Comparison of ENCODE assay signal across 15 cellular contexts in the genomic region with DNA sequence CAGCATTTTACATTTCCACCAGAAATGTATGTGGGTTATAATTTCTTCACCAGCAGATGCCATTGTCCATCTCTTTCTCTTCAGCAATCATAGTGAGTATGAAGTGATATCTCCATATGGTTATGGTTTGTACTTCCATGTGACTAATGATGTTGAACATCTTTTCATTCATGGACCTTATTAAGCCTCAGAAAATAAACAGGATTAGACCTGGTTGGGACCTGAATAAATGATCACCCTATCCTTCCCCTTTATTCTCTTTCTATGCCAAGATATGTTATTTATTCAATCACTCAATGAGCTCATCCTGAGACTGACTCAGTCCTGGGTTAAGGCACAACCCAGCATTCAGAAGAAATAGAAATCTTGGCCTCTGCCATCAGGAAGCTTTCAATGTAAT.
A peak's percentile ranks its signal among the peaks of the same experiment; 100 is the strongest.
DNase-seq lines count a peak whose midpoint lies in the region; ATAC-seq and TF ChIP-seq lines count a peak whose summit lies in the region.
"Had no signal": no experiment of that assay in that cellular context is flagged by ENCODE, and none has a peak within 500 bp of the region (broad histone marks: within the 10 kb centered on the region; RNA-seq: fewer than 3 reads in every experiment).

No MANE protein-coding gene starts in this region.

- DNase-seq in A673 (ENCODE audit: low spot score) (peak; percentile 41), HT1080 (ENCODE audit: low read depth) (peak; percentile 36), coronary artery (ENCODE audit: low spot score) (no peak), NCI-H1092 (lab: John Stamatoyannopoulos, UW) (no peak), DMS153 treated with DMSO at 0.1 percent for 48 hours (lab: John Stamatoyannopoulos, UW; ENCODE audit: unreplicated experiment) (no peak)
- DNase-seq in activated CD8-positive, alpha-beta memory T cell treated with anti-CD3 and anti-CD28 coated beads, Interleukin-2, amount 10 ng/mL, durations not matched to agents 7 days and 5 days = no peak
- DNase-seq in activated CD4-positive, alpha-beta T cell treated with anti-CD3 and anti-CD28 coated beads for 4 hours = no peak
- DNase-seq: activated gamma-delta T cell; NCI-H1105; Peyer's patch; stimulated activated CD4-positive, alpha-beta T cell treated with anti-CD3 and anti-CD28 coated beads, Interleukin-2, amount 100 ng/mL, for 24 hours had no signal

- no peaks in the 10 kb centered on the region for H3K27me3 ChIP-seq in A673 (replicated peaks; ENCODE audit: insufficient read depth, low read depth, low read length, poor library complexity)
- no peaks in the 10 kb centered on the region for H3K27me3 ChIP-seq in muscle layer of duodenum (ENCODE audit: low read depth, low read length)
- H3K27me3 ChIP-seq: ascending aorta, Peyer's patch had no signal

- no peak for TF ChIP-seq CTCF in A673 (conservative IDR thresholded peaks at IDR 0.05; ENCODE audit: low read depth, low read length)
- no peak for TF ChIP-seq CTCF in coronary artery (IDR thresholded peaks at IDR 0.05)

- no TSS peak for BruUV-seq in A673 (replicated peaks; lab: Mats Ljungman, UMichigan)

- H3K4me3 ChIP-seq in A673 (ENCODE audit: low read depth, low read length, poor library complexity, severe bottlenecking) (no peak overlapping the region), coronary artery (no peak overlapping the region), muscle layer of duodenum (ENCODE audit: low read depth in 1 of 2, low read length in 2 of 2) (no peak overlapping the region)
- H3K4me3 ChIP-seq: ascending aorta, Peyer's patch had no signal

- no peaks in the 10 kb centered on the region for H3K9me3 Mint-ChIP-seq in activated CD8-positive, alpha-beta memory T cell treated with anti-CD3 and anti-CD28 coated beads, Interleukin-2, amount 10 ng/mL, durations not matched to agents 7 days and 5 days (ENCODE audit: low read depth)
- H3K9me3 Mint-ChIP-seq: natural killer cell treated with Interleukin-12 subunit alpha and Interleukin-12 subunit beta and Interleukin-15 and Interleukin-18, amount 100 ng/mL, for 72 hours; WTC11 had no signal

- H3K36me3 ChIP-seq in A673 (ENCODE audit: insufficient read depth, low read length, poor library complexity, severe bottlenecking) (peaks cover 28% of the 10 kb centered on the region), muscle layer of duodenum (ENCODE audit: control insufficient read depth in 1 of 2, insufficient read depth in 2 of 2, low read length in 2 of 2) (peaks cover 3 to 11% of the 10 kb centered on the region in 2 donors)
- H3K36me3 ChIP-seq: Peyer's patch had no signal

- POLR2A ChIA-PET in A673 (lab: Charles Lee; ENCODE audit: low non-redundant PET) = interaction anchor here (0.8 kb wide), 1 partner anchor 24 kb away, joined by 3 read pairs; no protein-coding TSS in a partner anchor

- no peak overlapping the region for H3K27ac Mint-ChIP-seq in activated CD8-positive, alpha-beta memory T cell treated with anti-CD3 and anti-CD28 coated beads, Interleukin-2, amount 10 ng/mL, durations not matched to agents 7 days and 5 days
- H3K27ac Mint-ChIP-seq: natural killer cell treated with Interleukin-12 subunit alpha and Interleukin-12 subunit beta and Interleukin-15 and Interleukin-18, amount 100 ng/mL, for 72 hours; WTC11 had no signal

- CTCF ChIA-PET in A673 (lab: Charles Lee) = interaction anchor here (1.4 kb wide), 1 partner anchor 207 kb away, joined by 3 read pairs; no protein-coding TSS in a partner anchor
- CTCF ChIA-PET in activated CD8-positive, alpha-beta memory T cell treated with anti-CD3 and anti-CD28 coated beads, Interleukin-2, amount 10 ng/mL, durations not matched to agents 7 days and 5 days (lab: Charles Lee) = no interaction called here

- H3K27ac ChIP-seq in A673 (ENCODE audit: low read depth, low read length, poor library complexity, severe bottlenecking) (peak overlapping the region; percentile 76), coronary artery (peak overlapping the region; percentile 50 to 78), muscle layer of duodenum (ENCODE audit: low read length) (peak overlapping the region; percentile 46)

- H3K4me1 Mint-ChIP-seq in activated CD8-positive, alpha-beta memory T cell treated with anti-CD3 and anti-CD28 coated beads, Interleukin-2, amount 10 ng/mL, durations not matched to agents 7 days and 5 days = no peaks in the 10 kb centered on the region

- H3K9me3 ChIP-seq in A673 (ENCODE audit: low read depth, low read length, poor library complexity, severe bottlenecking) (no peaks in the 10 kb centered on the region), muscle layer of duodenum (ENCODE audit: control insufficient read depth in 1 of 2, low read length in 2 of 2) (no peaks in the 10 kb centered on the region)
- H3K9me3 ChIP-seq: ascending aorta, Peyer's patch had no signal

- no peaks in the 10 kb centered on the region for H3K36me3 Mint-ChIP-seq in activated CD8-positive, alpha-beta memory T cell treated with anti-CD3 and anti-CD28 coated beads, Interleukin-2, amount 10 ng/mL, durations not matched to agents 7 days and 5 days
- H3K36me3 Mint-ChIP-seq: natural killer cell treated with Interleukin-12 subunit alpha and Interleukin-12 subunit beta and Interleukin-15 and Interleukin-18, amount 100 ng/mL, for 72 hours had no signal

- H3K27me3 Mint-ChIP-seq in activated CD8-positive, alpha-beta memory T cell treated with anti-CD3 and anti-CD28 coated beads, Interleukin-2, amount 10 ng/mL, durations not matched to agents 7 days and 5 days = peaks cover 28% of the 10 kb centered on the region

- no peak overlapping the region for H3K4me3 Mint-ChIP-seq in activated CD8-positive, alpha-beta memory T cell treated with anti-CD3 and anti-CD28 coated beads, Interleukin-2, amount 10 ng/mL, durations not matched to agents 7 days and 5 days
- H3K4me3 Mint-ChIP-seq: natural killer cell treated with Interleukin-12 subunit alpha and Interleukin-12 subunit beta and Interleukin-15 and Interleukin-18, amount 100 ng/mL, for 72 hours; WTC11 had no signal

- no peak for ATAC-seq in activated CD8-positive, alpha-beta memory T cell treated with anti-CD3 and anti-CD28 coated beads, Interleukin-2, amount 10 ng/mL, durations not matched to agents 7 days and 5 days
- ATAC-seq: natural killer cell treated with Interleukin-12 subunit alpha and Interleukin-12 subunit beta and Interleukin-15 and Interleukin-18, amount 100 ng/mL, for 72 hours; WTC11 had no signal

- intact Hi-C loops in A673 (cut with micrococcal nuclease; ENCODE audit: unreplicated experiment) = loop anchor here (5.0 to 10.0 kb wide), 3 partner anchors 157 to 635 kb away; a partner anchor contains a TSS

- H3K4me1 ChIP-seq in A673 (ENCODE audit: insufficient read depth, low read length, poor library complexity, severe bottlenecking) (peaks cover 51% of the 10 kb centered on the region), muscle layer of duodenum (ENCODE audit: control insufficient read depth in 1 of 2, insufficient read depth in 2 of 2, low read length in 2 of 2) (peaks cover 0 to 11% of the 10 kb centered on the region in 2 donors)

Comparison
In these comparisons a context has a peak if more than half of its experiments do, and no peak if none do; other contexts are left out.
1. DNase-seq: peak in A673 (single experiment) and HT1080 (single experiment); none in coronary artery (single experiment), activated CD8-positive, alpha-beta memory T cell treated with anti-CD3 and anti-CD28 coated beads, Interleukin-2, amount 10 ng/mL, durations not matched to agents 7 days and 5 days (single experiment), activated CD4-positive, alpha-beta T cell treated with anti-CD3 and anti-CD28 coated beads for 4 hours (0 of 2), NCI-H1092 (single experiment) and DMS153 treated with DMSO at 0.1 percent for 48 hours (single experiment).
2. Peak in every context shown above with its lines, with median percentiles within 50 percentile points of each other: H3K27ac ChIP-seq.